ENCODE assay signal across 20 cellular contexts in the genomic region with DNA sequence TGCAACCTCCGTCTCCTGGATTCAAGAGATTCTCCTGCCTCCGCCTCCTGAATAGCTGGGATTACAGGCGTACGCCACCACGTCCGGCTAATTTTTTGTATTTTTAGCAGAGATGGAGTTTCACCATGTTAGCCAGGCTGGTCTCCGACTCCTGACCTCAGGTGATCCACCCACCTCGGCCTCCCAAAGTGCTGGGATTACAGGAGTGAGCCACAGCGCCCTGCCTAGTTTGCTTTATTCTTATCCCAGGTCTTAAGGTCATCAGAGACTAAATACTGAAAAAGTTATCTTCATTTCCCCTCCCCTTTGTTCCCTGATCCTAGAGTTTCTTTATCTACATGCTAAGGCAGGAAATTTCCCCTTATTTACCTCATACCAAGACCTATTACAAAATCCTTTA. TPM values are rescaled to one million over a fixed set of nuclear protein-coding genes. Genes with fewer than 3 reads are reported as not detected.
"Had no signal": no experiment of that assay in that cellular context is flagged by ENCODE, and none has a peak within 500 bp of the region (broad histone marks: within the 10 kb centered on the region; RNA-seq: fewer than 3 reads in every experiment).

No MANE protein-coding gene starts in this region.

RNA-seq across cellular contexts. Expression of a gene that starts 6.0 kb away (rescaled TPM):
- total RNA-seq: activated naive CD4-positive, alpha-beta T cell treated with anti-CD3 and anti-CD28 coated beads for 36 hours; activated naive CD4-positive, alpha-beta T cell treated with anti-CD3 and anti-CD28 coated beads, Interleukin-2, amount 50 U/mL, for 72 hours; activated naive CD8-positive, alpha-beta T cell treated with anti-CD3 and anti-CD28 coated beads for 36 hours; activated naive CD8-positive, alpha-beta T cell treated with anti-CD3 and anti-CD28 coated beads, Interleukin-2, amount 10 ng/mL, durations not matched to agents 7 days and 5 days; activated T-cell treated with anti-CD3 and anti-CD28 coated beads, Interleukin-2, amount 50 U/mL, for 4 hours; activated T-cell treated with anti-CD3 and anti-CD28 coated beads, Interleukin-2, amount 50 U/mL, for 72 hours; activated T-helper 1 cell treated with anti-CD3 and anti-CD28 coated beads, Interleukin-12 subunit alpha, Interleukin-12 subunit beta, Interleukin-2, Interleukin-4 antibody, amounts not matched to agents 30 ng/mL and 10 ng/mL and 1 ng/mL, durations not matched to agents 14 hours and 24 hours and 36 hours; activated T-helper 17 cell treated with anti-CD3 and anti-CD28 coated beads, Interleukin-2, amount 50 U/mL, for 72 hours; activated T-helper 2 cell treated with anti-CD3 and anti-CD28 coated beads, Interferon-gamma antibody, Interleukin-2, Interleukin-4, amounts not matched to agents 10 μg/mL and 5 μg/mL and 100 μg/mL, durations not matched to agents 14 hours and 24 hours and 36 hours; adrenal gland; aorta; ascending aorta; astrocyte; body of pancreas; breast epithelium; bronchial epithelial cell; cardiac muscle cell; cardiac septum; cerebellum; chondrocyte had no signal

RNA-seq across cellular contexts. Expression of a gene that starts 10.4 kb away (rescaled TPM):
- total RNA-seq: activated naive CD4-positive, alpha-beta T cell treated with anti-CD3 and anti-CD28 coated beads for 36 hours; activated naive CD4-positive, alpha-beta T cell treated with anti-CD3 and anti-CD28 coated beads, Interleukin-2, amount 50 U/mL, for 72 hours; activated naive CD8-positive, alpha-beta T cell treated with anti-CD3 and anti-CD28 coated beads for 36 hours; activated naive CD8-positive, alpha-beta T cell treated with anti-CD3 and anti-CD28 coated beads, Interleukin-2, amount 10 ng/mL, durations not matched to agents 7 days and 5 days; activated T-cell treated with anti-CD3 and anti-CD28 coated beads, Interleukin-2, amount 50 U/mL, for 4 hours; activated T-cell treated with anti-CD3 and anti-CD28 coated beads, Interleukin-2, amount 50 U/mL, for 72 hours; activated T-helper 1 cell treated with anti-CD3 and anti-CD28 coated beads, Interleukin-12 subunit alpha, Interleukin-12 subunit beta, Interleukin-2, Interleukin-4 antibody, amounts not matched to agents 30 ng/mL and 10 ng/mL and 1 ng/mL, durations not matched to agents 14 hours and 24 hours and 36 hours; activated T-helper 17 cell treated with anti-CD3 and anti-CD28 coated beads, Interleukin-2, amount 50 U/mL, for 72 hours; activated T-helper 2 cell treated with anti-CD3 and anti-CD28 coated beads, Interferon-gamma antibody, Interleukin-2, Interleukin-4, amounts not matched to agents 10 μg/mL and 5 μg/mL and 100 μg/mL, durations not matched to agents 14 hours and 24 hours and 36 hours; adrenal gland; aorta; ascending aorta; astrocyte; body of pancreas; breast epithelium; bronchial epithelial cell; cardiac muscle cell; cardiac septum; cerebellum; chondrocyte had no signal

RNA-seq across cellular contexts. Expression of a gene that starts 33.0 kb away (rescaled TPM):
- total RNA-seq: activated naive CD4-positive, alpha-beta T cell treated with anti-CD3 and anti-CD28 coated beads for 36 hours; activated naive CD4-positive, alpha-beta T cell treated with anti-CD3 and anti-CD28 coated beads, Interleukin-2, amount 50 U/mL, for 72 hours; activated naive CD8-positive, alpha-beta T cell treated with anti-CD3 and anti-CD28 coated beads for 36 hours; activated naive CD8-positive, alpha-beta T cell treated with anti-CD3 and anti-CD28 coated beads, Interleukin-2, amount 10 ng/mL, durations not matched to agents 7 days and 5 days; activated T-cell treated with anti-CD3 and anti-CD28 coated beads, Interleukin-2, amount 50 U/mL, for 4 hours; activated T-cell treated with anti-CD3 and anti-CD28 coated beads, Interleukin-2, amount 50 U/mL, for 72 hours; activated T-helper 1 cell treated with anti-CD3 and anti-CD28 coated beads, Interleukin-12 subunit alpha, Interleukin-12 subunit beta, Interleukin-2, Interleukin-4 antibody, amounts not matched to agents 30 ng/mL and 10 ng/mL and 1 ng/mL, durations not matched to agents 14 hours and 24 hours and 36 hours; activated T-helper 17 cell treated with anti-CD3 and anti-CD28 coated beads, Interleukin-2, amount 50 U/mL, for 72 hours; activated T-helper 2 cell treated with anti-CD3 and anti-CD28 coated beads, Interferon-gamma antibody, Interleukin-2, Interleukin-4, amounts not matched to agents 10 μg/mL and 5 μg/mL and 100 μg/mL, durations not matched to agents 14 hours and 24 hours and 36 hours; adrenal gland; aorta; ascending aorta; astrocyte; body of pancreas; breast epithelium; bronchial epithelial cell; cardiac muscle cell; cardiac septum; cerebellum; chondrocyte had no signal

RNA-seq across cellular contexts. Expression of a gene that starts 36.8 kb away (rescaled TPM):
- total RNA-seq: activated naive CD4-positive, alpha-beta T cell treated with anti-CD3 and anti-CD28 coated beads for 36 hours; activated naive CD4-positive, alpha-beta T cell treated with anti-CD3 and anti-CD28 coated beads, Interleukin-2, amount 50 U/mL, for 72 hours; activated naive CD8-positive, alpha-beta T cell treated with anti-CD3 and anti-CD28 coated beads for 36 hours; activated naive CD8-positive, alpha-beta T cell treated with anti-CD3 and anti-CD28 coated beads, Interleukin-2, amount 10 ng/mL, durations not matched to agents 7 days and 5 days; activated T-cell treated with anti-CD3 and anti-CD28 coated beads, Interleukin-2, amount 50 U/mL, for 4 hours; activated T-cell treated with anti-CD3 and anti-CD28 coated beads, Interleukin-2, amount 50 U/mL, for 72 hours; activated T-helper 1 cell treated with anti-CD3 and anti-CD28 coated beads, Interleukin-12 subunit alpha, Interleukin-12 subunit beta, Interleukin-2, Interleukin-4 antibody, amounts not matched to agents 30 ng/mL and 10 ng/mL and 1 ng/mL, durations not matched to agents 14 hours and 24 hours and 36 hours; activated T-helper 17 cell treated with anti-CD3 and anti-CD28 coated beads, Interleukin-2, amount 50 U/mL, for 72 hours; activated T-helper 2 cell treated with anti-CD3 and anti-CD28 coated beads, Interferon-gamma antibody, Interleukin-2, Interleukin-4, amounts not matched to agents 10 μg/mL and 5 μg/mL and 100 μg/mL, durations not matched to agents 14 hours and 24 hours and 36 hours; adrenal gland; aorta; ascending aorta; astrocyte; body of pancreas; bronchial epithelial cell; cardiac muscle cell; cerebellum; chondrocyte had no signal

RNA-seq across cellular contexts. Expression of a gene that starts 48.3 kb away (rescaled TPM):
- total RNA-seq: activated naive CD4-positive, alpha-beta T cell treated with anti-CD3 and anti-CD28 coated beads for 36 hours; activated naive CD4-positive, alpha-beta T cell treated with anti-CD3 and anti-CD28 coated beads, Interleukin-2, amount 50 U/mL, for 72 hours; activated naive CD8-positive, alpha-beta T cell treated with anti-CD3 and anti-CD28 coated beads for 36 hours; activated naive CD8-positive, alpha-beta T cell treated with anti-CD3 and anti-CD28 coated beads, Interleukin-2, amount 10 ng/mL, durations not matched to agents 7 days and 5 days; activated T-cell treated with anti-CD3 and anti-CD28 coated beads, Interleukin-2, amount 50 U/mL, for 4 hours; activated T-cell treated with anti-CD3 and anti-CD28 coated beads, Interleukin-2, amount 50 U/mL, for 72 hours; activated T-helper 1 cell treated with anti-CD3 and anti-CD28 coated beads, Interleukin-12 subunit alpha, Interleukin-12 subunit beta, Interleukin-2, Interleukin-4 antibody, amounts not matched to agents 30 ng/mL and 10 ng/mL and 1 ng/mL, durations not matched to agents 14 hours and 24 hours and 36 hours; activated T-helper 17 cell treated with anti-CD3 and anti-CD28 coated beads, Interleukin-2, amount 50 U/mL, for 72 hours; activated T-helper 2 cell treated with anti-CD3 and anti-CD28 coated beads, Interferon-gamma antibody, Interleukin-2, Interleukin-4, amounts not matched to agents 10 μg/mL and 5 μg/mL and 100 μg/mL, durations not matched to agents 14 hours and 24 hours and 36 hours; adrenal gland; aorta; ascending aorta; astrocyte; body of pancreas; breast epithelium; cardiac muscle cell; cardiac septum; cerebellum; chondrocyte had no signal
